Comparison of ENCODE assay signal across 1 cellular context in the genomic region with DNA sequence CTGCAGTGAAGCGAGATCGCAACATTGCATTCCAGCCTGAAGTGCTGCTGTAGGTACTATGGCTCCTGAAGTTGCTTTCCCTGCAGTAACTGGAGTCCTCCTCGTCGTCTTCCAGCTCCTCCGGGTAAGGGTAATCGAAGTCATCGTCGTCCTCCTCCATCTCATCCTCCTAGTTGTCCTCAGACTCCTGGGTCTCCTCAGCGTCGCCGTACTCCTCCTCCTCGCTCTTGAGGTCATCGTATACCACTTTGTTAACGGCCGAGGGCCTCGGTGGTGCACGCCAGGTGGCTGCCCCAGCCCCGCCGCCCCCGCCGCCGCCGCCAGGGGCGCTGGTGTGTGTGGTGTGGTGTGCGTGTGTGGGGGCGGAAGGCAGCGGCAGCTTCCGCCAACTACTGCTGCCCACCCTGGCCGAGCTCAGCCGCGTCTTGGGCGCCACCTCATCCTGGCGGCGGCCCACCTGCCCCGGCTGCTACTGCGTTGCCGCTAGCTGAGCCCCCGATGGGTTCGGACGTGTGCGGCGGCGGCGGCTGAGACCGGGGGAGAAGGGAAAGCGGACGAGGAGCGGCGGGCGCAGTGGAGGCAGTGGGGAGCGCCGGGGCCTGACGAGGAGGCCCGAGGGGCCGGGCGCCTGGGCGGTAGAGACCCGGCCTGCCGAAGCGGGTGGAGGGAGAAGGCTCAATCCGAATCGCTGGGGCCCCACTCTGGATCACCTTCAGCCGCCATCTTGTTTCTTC.
TF ChIP-seq lines count a peak whose summit lies in the region.

No MANE protein-coding gene starts in this region.

TF ChIP-seq in GM12878, 131 proteins besides CTCF, POLR2A, EP300 and RAD21 (continued from another document):
- TF ChIP-seq, protein P1, sequence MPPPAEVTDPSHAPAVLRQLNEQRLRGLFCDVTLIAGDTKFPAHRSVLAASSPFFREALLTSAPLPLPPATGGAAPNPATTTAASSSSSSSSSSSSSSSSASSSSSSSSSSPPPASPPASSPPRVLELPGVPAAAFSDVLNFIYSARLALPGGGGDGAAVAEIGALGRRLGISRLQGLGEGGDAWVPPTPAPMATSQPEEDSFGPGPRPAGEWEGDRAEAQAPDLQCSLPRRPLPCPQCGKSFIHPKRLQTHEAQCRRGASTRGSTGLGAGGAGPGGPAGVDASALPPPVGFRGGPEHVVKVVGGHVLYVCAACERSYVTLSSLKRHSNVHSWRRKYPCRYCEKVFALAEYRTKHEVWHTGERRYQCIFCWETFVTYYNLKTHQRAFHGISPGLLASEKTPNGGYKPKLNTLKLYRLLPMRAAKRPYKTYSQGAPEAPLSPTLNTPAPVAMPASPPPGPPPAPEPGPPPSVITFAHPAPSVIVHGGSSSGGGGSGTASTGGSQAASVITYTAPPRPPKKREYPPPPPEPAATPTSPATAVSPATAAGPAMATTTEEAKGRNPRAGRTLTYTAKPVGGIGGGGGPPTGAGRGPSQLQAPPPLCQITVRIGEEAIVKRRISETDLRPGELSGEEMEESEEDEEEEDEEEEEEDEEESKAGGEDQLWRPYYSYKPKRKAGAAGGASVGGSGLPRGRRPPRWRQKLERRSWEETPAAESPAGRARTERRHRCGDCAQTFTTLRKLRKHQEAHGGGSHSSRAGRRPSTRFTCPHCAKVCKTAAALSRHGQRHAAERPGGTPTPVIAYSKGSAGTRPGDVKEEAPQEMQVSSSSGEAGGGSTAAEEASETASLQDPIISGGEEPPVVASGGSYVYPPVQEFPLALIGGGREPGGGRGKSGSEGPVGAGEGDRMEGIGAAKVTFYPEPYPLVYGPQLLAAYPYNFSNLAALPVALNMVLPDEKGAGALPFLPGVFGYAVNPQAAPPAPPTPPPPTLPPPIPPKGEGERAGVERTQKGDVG (CRISPR knock-in tag; IDR thresholded peaks at IDR 0.05), result no peak
- TF ChIP-seq, protein P2, sequence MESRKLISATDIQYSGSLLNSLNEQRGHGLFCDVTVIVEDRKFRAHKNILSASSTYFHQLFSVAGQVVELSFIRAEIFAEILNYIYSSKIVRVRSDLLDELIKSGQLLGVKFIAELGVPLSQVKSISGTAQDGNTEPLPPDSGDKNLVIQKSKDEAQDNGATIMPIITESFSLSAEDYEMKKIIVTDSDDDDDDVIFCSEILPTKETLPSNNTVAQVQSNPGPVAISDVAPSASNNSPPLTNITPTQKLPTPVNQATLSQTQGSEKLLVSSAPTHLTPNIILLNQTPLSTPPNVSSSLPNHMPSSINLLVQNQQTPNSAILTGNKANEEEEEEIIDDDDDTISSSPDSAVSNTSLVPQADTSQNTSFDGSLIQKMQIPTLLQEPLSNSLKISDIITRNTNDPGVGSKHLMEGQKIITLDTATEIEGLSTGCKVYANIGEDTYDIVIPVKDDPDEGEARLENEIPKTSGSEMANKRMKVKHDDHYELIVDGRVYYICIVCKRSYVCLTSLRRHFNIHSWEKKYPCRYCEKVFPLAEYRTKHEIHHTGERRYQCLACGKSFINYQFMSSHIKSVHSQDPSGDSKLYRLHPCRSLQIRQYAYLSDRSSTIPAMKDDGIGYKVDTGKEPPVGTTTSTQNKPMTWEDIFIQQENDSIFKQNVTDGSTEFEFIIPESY (IDR thresholded peaks at IDR 0.05), result no peak
- no peak for TF ChIP-seq YBX1 (IDR thresholded peaks at IDR 0.05)
- peak; percentile 48 for TF ChIP-seq NR2F1 (conservative IDR thresholded peaks at IDR 0.05)
- TF ChIP-seq BHLHE40 (IDR thresholded peaks at IDR 0.05; ENCODE audit: borderline replicate concordance in 1 of 2, low read depth in 2 of 2, low read length in 1 of 2), result peak; percentile 10 to 60; a peak in 2 of 4 replicates
- TF ChIP-seq EED (IDR thresholded peaks at IDR 0.05; ENCODE audit: low read depth), result no peak
- TF ChIP-seq POLR2AphosphoS5 (IDR thresholded peaks at IDR 0.05; ENCODE audit: low read length), result peak; percentile 83
- peak in 1 of 2 experiments; percentile 97; a peak in 2 of 3 replicates for TF ChIP-seq EGR1 (IDR thresholded peaks at IDR 0.05; ENCODE audit: borderline replicate concordance in 1 of 2, low read depth in 2 of 2, low read length in 2 of 2)
- no peak for TF ChIP-seq MEF2A (IDR thresholded peaks at IDR 0.05; ENCODE audit: insufficient read depth, low read depth, low read length)
- TF ChIP-seq HDAC6 (IDR thresholded peaks at IDR 0.05; ENCODE audit: unreplicated experiment), result no peak
- no peak for TF ChIP-seq BMI1 (IDR thresholded peaks at IDR 0.05; ENCODE audit: borderline replicate concordance)
- TF ChIP-seq TCF3 (IDR thresholded peaks at IDR 0.05; ENCODE audit: borderline replicate concordance, insufficient read depth, low read depth, low read length), result peak; percentile 72; the same call in 1 of the 2 replicates
- TF ChIP-seq GATAD2B (conservative IDR thresholded peaks at IDR 0.05; ENCODE audit: low read depth), result peak; percentile 90; the same call in 1 of the 2 replicates
- TF ChIP-seq MYC (IDR thresholded peaks at IDR 0.05; ENCODE audit: insufficient read depth, insufficient read length, insufficient replicate concordance, low read length, severe bottlenecking), result no peak
- no peak; the same call in 1 of the 2 replicates for TF ChIP-seq CREM (IDR thresholded peaks at IDR 0.05; ENCODE audit: low read depth)
- TF ChIP-seq, protein P3, sequence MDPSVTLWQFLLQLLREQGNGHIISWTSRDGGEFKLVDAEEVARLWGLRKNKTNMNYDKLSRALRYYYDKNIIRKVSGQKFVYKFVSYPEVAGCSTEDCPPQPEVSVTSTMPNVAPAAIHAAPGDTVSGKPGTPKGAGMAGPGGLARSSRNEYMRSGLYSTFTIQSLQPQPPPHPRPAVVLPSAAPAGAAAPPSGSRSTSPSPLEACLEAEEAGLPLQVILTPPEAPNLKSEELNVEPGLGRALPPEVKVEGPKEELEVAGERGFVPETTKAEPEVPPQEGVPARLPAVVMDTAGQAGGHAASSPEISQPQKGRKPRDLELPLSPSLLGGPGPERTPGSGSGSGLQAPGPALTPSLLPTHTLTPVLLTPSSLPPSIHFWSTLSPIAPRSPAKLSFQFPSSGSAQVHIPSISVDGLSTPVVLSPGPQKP (IDR thresholded peaks at IDR 0.05; ENCODE audit: low read depth, low read length), result no peak; the same call in 1 of the 2 replicates
- no peak for TF ChIP-seq KDM1A (IDR thresholded peaks at IDR 0.05; ENCODE audit: borderline replicate concordance)
- no peak for TF ChIP-seq ETV6 (conservative IDR thresholded peaks at IDR 0.05 in 1 of 2, IDR thresholded peaks at IDR 0.05 in 1 of 2; ENCODE audit: borderline replicate concordance in 1 of 2, low read depth in 1 of 2)
- TF ChIP-seq SP1 (IDR thresholded peaks at IDR 0.05; ENCODE audit: low read depth, low read length), result no peak
- TF ChIP-seq MTA3 (IDR thresholded peaks at IDR 0.05; ENCODE audit: borderline replicate concordance, low read length), result no peak
- 0 out of 2 replicates have a peak, but pooled peaks have one; percentile 29 for TF ChIP-seq ZNF217 (IDR thresholded peaks at IDR 0.05)
- TF ChIP-seq IKZF2 (IDR thresholded peaks at IDR 0.05), result no peak
- TF ChIP-seq SREBF1 (IDR thresholded peaks at IDR 0.05; ENCODE audit: low read length), result no peak
- TF ChIP-seq, protein P4, sequence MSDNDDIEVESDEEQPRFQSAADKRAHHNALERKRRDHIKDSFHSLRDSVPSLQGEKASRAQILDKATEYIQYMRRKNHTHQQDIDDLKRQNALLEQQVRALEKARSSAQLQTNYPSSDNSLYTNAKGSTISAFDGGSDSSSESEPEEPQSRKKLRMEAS (IDR thresholded peaks at IDR 0.05; ENCODE audit: low read depth, low read length), result no peak; the same call in 1 of the 2 replicates
- no peak for TF ChIP-seq CEBPB (IDR thresholded peaks at IDR 0.05; ENCODE audit: borderline replicate concordance in 1 of 2, low read depth in 2 of 2, low read length in 2 of 2)
